Comparison of ENCODE assay signal across 26 cellular contexts in the genomic region with DNA sequence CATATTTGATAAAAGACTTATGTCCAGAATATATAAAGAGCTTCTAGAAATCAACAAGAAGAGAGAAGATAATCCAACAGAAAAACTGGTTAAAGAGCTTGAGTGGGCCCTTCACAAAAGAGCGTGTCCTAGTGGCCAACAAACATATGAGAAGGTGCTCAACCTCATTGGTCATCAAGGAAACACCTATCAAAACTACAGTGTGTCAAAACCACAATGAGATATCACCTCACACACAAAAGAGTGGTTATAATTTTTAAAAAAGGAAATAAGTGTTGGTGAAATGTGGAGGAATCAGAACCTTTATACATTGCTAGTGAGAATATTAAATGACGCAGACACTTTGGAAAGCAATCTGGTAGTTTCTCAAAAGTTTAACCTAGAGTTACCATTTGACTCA.
A peak's percentile ranks its signal among the peaks of the same experiment; 100 is the strongest.
DNase-seq lines count a peak whose midpoint lies in the region; ATAC-seq, FAIRE-seq and TF ChIP-seq lines count a peak whose summit lies in the region.
"Had no signal": no experiment of that assay in that cellular context is flagged by ENCODE, and none has a peak within 500 bp of the region (broad histone marks: within the 10 kb centered on the region; RNA-seq: fewer than 3 reads in every experiment).

No MANE protein-coding gene starts in this region.

- peaks cover 3% of the 10 kb centered on the region for H3K36me3 Mint-ChIP-seq in effector memory CD8-positive, alpha-beta T cell (ENCODE audit: insufficient read depth)
- H3K36me3 Mint-ChIP-seq in natural killer cell treated with Interleukin-12 subunit alpha and Interleukin-12 subunit beta and Interleukin-15 and Interleukin-18, amount 100 ng/mL, for 72 hours: no peaks in the 10 kb centered on the region
- H3K36me3 Mint-ChIP-seq in activated CD8-positive, alpha-beta T cell treated with anti-CD3 and anti-CD28 coated beads, Interleukin-2, amount 10 ng/mL, durations not matched to agents 7 days and 5 days (ENCODE audit: low read depth): no peaks in the 10 kb centered on the region
- H3K36me3 Mint-ChIP-seq: CD8-positive, alpha-beta memory T cell had no signal

- H3K4me1 ChIP-seq in RWPE2 (ENCODE audit: insufficient read depth, poor library complexity, severe bottlenecking): peaks cover 5% of the 10 kb centered on the region
- H3K4me1 ChIP-seq: A549 had no signal

- H3K27me3 ChIP-seq in RWPE2 (ENCODE audit: insufficient read depth, poor library complexity, severe bottlenecking): no peaks in the 10 kb centered on the region
- H3K27me3 ChIP-seq: BE2C; BLaER1 treated with 17β-estradiol and CSF1 and Interleukin-3, amounts not matched to agents 10 nM and 100 nM had no signal

- TF ChIP-seq CTCF in RWPE2 (IDR thresholded peaks at IDR 0.05; ENCODE audit: poor library complexity, severe bottlenecking): peak; percentile 6
- TF ChIP-seq CTCF in foreskin fibroblast (IDR thresholded peaks at IDR 0.05; ENCODE audit: low read depth, low read length): no peak

- no peaks in the 10 kb centered on the region for H3K27me3 Mint-ChIP-seq in effector memory CD8-positive, alpha-beta T cell
- no peaks in the 10 kb centered on the region for H3K27me3 Mint-ChIP-seq in natural killer cell treated with Interleukin-12 subunit alpha and Interleukin-12 subunit beta and Interleukin-15 and Interleukin-18, amount 100 ng/mL, for 72 hours
- peaks cover 4% of the 10 kb centered on the region for H3K27me3 Mint-ChIP-seq in activated CD8-positive, alpha-beta T cell treated with anti-CD3 and anti-CD28 coated beads, Interleukin-2, amount 10 ng/mL, durations not matched to agents 7 days and 5 days (ENCODE audit: low read depth)
- H3K27me3 Mint-ChIP-seq: CD4-positive, alpha-beta T cell; CD8-positive, alpha-beta memory T cell had no signal

- H3K27ac Mint-ChIP-seq in effector memory CD8-positive, alpha-beta T cell: peak overlapping the region; percentile 28 to 94
- H3K27ac Mint-ChIP-seq in natural killer cell treated with Interleukin-12 subunit alpha and Interleukin-12 subunit beta and Interleukin-15 and Interleukin-18, amount 100 ng/mL, for 72 hours: peak overlapping the region; percentile 58 to 81
- no peak overlapping the region for H3K27ac Mint-ChIP-seq in activated CD8-positive, alpha-beta T cell treated with anti-CD3 and anti-CD28 coated beads, Interleukin-2, amount 10 ng/mL, durations not matched to agents 7 days and 5 days

- no peak overlapping the region for H3K27ac ChIP-seq in RWPE2 (ENCODE audit: poor library complexity, severe bottlenecking)
- H3K27ac ChIP-seq: A549, GM23248 had no signal

- H3K4me3 Mint-ChIP-seq in effector memory CD8-positive, alpha-beta T cell: peak overlapping the region in 1 of 2 donors; percentile 46
- peak overlapping the region; percentile 54 for H3K4me3 Mint-ChIP-seq in natural killer cell treated with Interleukin-12 subunit alpha and Interleukin-12 subunit beta and Interleukin-15 and Interleukin-18, amount 100 ng/mL, for 72 hours
- no peak overlapping the region for H3K4me3 Mint-ChIP-seq in activated CD8-positive, alpha-beta T cell treated with anti-CD3 and anti-CD28 coated beads, Interleukin-2, amount 10 ng/mL, durations not matched to agents 7 days and 5 days
- H3K4me3 Mint-ChIP-seq: CD14-positive monocyte; CD4-positive, alpha-beta T cell; CD8-positive, alpha-beta memory T cell had no signal

- DNase-seq in GM19239 (ENCODE audit: insufficient read length, low spot score) (no peak), RWPE2 (ENCODE audit: low spot score) (no peak), erythroblast (lab: John Stamatoyannopoulos, UW) (no peak), pons (ENCODE audit: low spot score) (no peak), foreskin fibroblast (no peak)
- DNase-seq in effector memory CD8-positive, alpha-beta T cell: no peak
- DNase-seq in natural killer cell treated with Interleukin-12 subunit alpha and Interleukin-12 subunit beta and Interleukin-15 and Interleukin-18, amount 100 ng/mL, for 72 hours (ENCODE audit: low spot score): no peak
- no peak for DNase-seq in activated CD8-positive, alpha-beta T cell treated with anti-CD3 and anti-CD28 coated beads, Interleukin-2, amount 10 ng/mL, durations not matched to agents 7 days and 5 days
- DNase-seq: 8988T; ACHN; AML-193; BE2C; CD8-positive, alpha-beta memory T cell; DMS 273 treated with DMSO at 0.1 percent for 48 hours; DMS79; EL; GDM1; GM23248; H7; HCEC 1CT had no signal

- no peak for TF ChIP-seq POLR2A in erythroblast (IDR thresholded peaks at IDR 0.05; ENCODE audit: low read length)

- POLR2A ChIA-PET in activated CD8-positive, alpha-beta T cell treated with anti-CD3 and anti-CD28 coated beads, Interleukin-2, amount 10 ng/mL, durations not matched to agents 7 days and 5 days (lab: Charles Lee): interaction anchor here (0.7 kb wide), 1 partner anchor 217 kb away, joined by 3 read pairs; no protein-coding TSS in a partner anchor

- H3K9me3 Mint-ChIP-seq in effector memory CD8-positive, alpha-beta T cell: no peaks in the 10 kb centered on the region
- H3K9me3 Mint-ChIP-seq in natural killer cell treated with Interleukin-12 subunit alpha and Interleukin-12 subunit beta and Interleukin-15 and Interleukin-18, amount 100 ng/mL, for 72 hours: peaks cover 6% of the 10 kb centered on the region
- no peaks in the 10 kb centered on the region for H3K9me3 Mint-ChIP-seq in activated CD8-positive, alpha-beta T cell treated with anti-CD3 and anti-CD28 coated beads, Interleukin-2, amount 10 ng/mL, durations not matched to agents 7 days and 5 days (ENCODE audit: insufficient read depth)
- H3K9me3 Mint-ChIP-seq: CD4-positive, alpha-beta T cell; CD8-positive, alpha-beta memory T cell had no signal

- CTCF ChIA-PET in activated CD8-positive, alpha-beta T cell treated with anti-CD3 and anti-CD28 coated beads, Interleukin-2, amount 10 ng/mL, durations not matched to agents 7 days and 5 days (lab: Charles Lee): no interaction called here

- no peaks in the 10 kb centered on the region for H3K36me3 ChIP-seq in RWPE2 (ENCODE audit: low read depth)
- H3K36me3 ChIP-seq: BE2C; BLaER1 treated with 17β-estradiol and CSF1 and Interleukin-3, amounts not matched to agents 10 nM and 100 nM had no signal

- no peak overlapping the region for H3K4me3 ChIP-seq in RWPE2 (ENCODE audit: severe bottlenecking)
- no peak overlapping the region for H3K4me3 ChIP-seq in foreskin fibroblast (ENCODE audit: low read depth in 1 of 2, low read length in 2 of 2)
- H3K4me3 ChIP-seq: A549; BLaER1 treated with 17β-estradiol and CSF1 and Interleukin-3, amounts not matched to agents 10 nM and 100 nM; GM23248 had no signal

- H3K9me3 ChIP-seq in RWPE2 (ENCODE audit: severe bottlenecking): no peaks in the 10 kb centered on the region
- H3K9me3 ChIP-seq: BE2C; BLaER1 treated with 17β-estradiol and CSF1 and Interleukin-3, amounts not matched to agents 10 nM and 100 nM had no signal

- H3K4me1 Mint-ChIP-seq in effector memory CD8-positive, alpha-beta T cell (ENCODE audit: low read depth in 2 of 2): peaks cover 42 to 44% of the 10 kb centered on the region in 2 donors
- peaks cover 66 to 67% of the 10 kb centered on the region in 2 donors for H3K4me1 Mint-ChIP-seq in natural killer cell treated with Interleukin-12 subunit alpha and Interleukin-12 subunit beta and Interleukin-15 and Interleukin-18, amount 100 ng/mL, for 72 hours (ENCODE audit: low read depth in 2 of 2)
- H3K4me1 Mint-ChIP-seq in activated CD8-positive, alpha-beta T cell treated with anti-CD3 and anti-CD28 coated beads, Interleukin-2, amount 10 ng/mL, durations not matched to agents 7 days and 5 days (ENCODE audit: low read depth): peaks cover 67% of the 10 kb centered on the region

- no peak for ATAC-seq in RWPE2 (ENCODE audit: low read depth)
- peak; percentile 64 for ATAC-seq in effector memory CD8-positive, alpha-beta T cell (replicated peaks)
- peak in 1 of 2 donors; percentile 35 for ATAC-seq in natural killer cell treated with Interleukin-12 subunit alpha and Interleukin-12 subunit beta and Interleukin-15 and Interleukin-18, amount 100 ng/mL, for 72 hours
- ATAC-seq in activated CD8-positive, alpha-beta T cell treated with anti-CD3 and anti-CD28 coated beads, Interleukin-2, amount 10 ng/mL, durations not matched to agents 7 days and 5 days: no peak
- ATAC-seq: A549 had no signal

- peak; percentile 14 for FAIRE-seq in GM19239 (lab: Jason Lieb, UNC)
- FAIRE-seq: A549, D721Med, H1 had no signal
